Comparison of ENCODE assay signal across 1 cellular context in genomic region chr2:20618468-20618885, GRCh38.
TF ChIP-seq lines count a peak whose summit lies in the region.

No MANE protein-coding gene starts in this region.

TF ChIP-seq in GM23338, 12 proteins besides CTCF, POLR2A, EP300 and RAD21 (continued from another document):
- TF ChIP-seq ZNF462 (CRISPR knock-in tag; IDR thresholded peaks at IDR 0.05) (no peak), NANOG (IDR thresholded peaks at IDR 0.05; ENCODE audit: borderline replicate concordance) (no peak), EZH2 (IDR thresholded peaks at IDR 0.05; ENCODE audit: low read depth, unreplicated experiment) (no peak), STAT1 (IDR thresholded peaks at IDR 0.05; ENCODE audit: unreplicated experiment) (no peak), CREB1 (CRISPR knock-in tag; IDR thresholded peaks at IDR 0.05; ENCODE audit: low read depth) (no peak)
- TF ChIP-seq, protein P1, sequence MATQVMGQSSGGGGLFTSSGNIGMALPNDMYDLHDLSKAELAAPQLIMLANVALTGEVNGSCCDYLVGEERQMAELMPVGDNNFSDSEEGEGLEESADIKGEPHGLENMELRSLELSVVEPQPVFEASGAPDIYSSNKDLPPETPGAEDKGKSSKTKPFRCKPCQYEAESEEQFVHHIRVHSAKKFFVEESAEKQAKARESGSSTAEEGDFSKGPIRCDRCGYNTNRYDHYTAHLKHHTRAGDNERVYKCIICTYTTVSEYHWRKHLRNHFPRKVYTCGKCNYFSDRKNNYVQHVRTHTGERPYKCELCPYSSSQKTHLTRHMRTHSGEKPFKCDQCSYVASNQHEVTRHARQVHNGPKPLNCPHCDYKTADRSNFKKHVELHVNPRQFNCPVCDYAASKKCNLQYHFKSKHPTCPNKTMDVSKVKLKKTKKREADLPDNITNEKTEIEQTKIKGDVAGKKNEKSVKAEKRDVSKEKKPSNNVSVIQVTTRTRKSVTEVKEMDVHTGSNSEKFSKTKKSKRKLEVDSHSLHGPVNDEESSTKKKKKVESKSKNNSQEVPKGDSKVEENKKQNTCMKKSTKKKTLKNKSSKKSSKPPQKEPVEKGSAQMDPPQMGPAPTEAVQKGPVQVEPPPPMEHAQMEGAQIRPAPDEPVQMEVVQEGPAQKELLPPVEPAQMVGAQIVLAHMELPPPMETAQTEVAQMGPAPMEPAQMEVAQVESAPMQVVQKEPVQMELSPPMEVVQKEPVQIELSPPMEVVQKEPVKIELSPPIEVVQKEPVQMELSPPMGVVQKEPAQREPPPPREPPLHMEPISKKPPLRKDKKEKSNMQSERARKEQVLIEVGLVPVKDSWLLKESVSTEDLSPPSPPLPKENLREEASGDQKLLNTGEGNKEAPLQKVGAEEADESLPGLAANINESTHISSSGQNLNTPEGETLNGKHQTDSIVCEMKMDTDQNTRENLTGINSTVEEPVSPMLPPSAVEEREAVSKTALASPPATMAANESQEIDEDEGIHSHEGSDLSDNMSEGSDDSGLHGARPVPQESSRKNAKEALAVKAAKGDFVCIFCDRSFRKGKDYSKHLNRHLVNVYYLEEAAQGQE (IDR thresholded peaks at IDR 0.05; ENCODE audit: unreplicated experiment): no peak
